Comparison of ENCODE assay signal across 8 cellular contexts in the genomic region with DNA sequence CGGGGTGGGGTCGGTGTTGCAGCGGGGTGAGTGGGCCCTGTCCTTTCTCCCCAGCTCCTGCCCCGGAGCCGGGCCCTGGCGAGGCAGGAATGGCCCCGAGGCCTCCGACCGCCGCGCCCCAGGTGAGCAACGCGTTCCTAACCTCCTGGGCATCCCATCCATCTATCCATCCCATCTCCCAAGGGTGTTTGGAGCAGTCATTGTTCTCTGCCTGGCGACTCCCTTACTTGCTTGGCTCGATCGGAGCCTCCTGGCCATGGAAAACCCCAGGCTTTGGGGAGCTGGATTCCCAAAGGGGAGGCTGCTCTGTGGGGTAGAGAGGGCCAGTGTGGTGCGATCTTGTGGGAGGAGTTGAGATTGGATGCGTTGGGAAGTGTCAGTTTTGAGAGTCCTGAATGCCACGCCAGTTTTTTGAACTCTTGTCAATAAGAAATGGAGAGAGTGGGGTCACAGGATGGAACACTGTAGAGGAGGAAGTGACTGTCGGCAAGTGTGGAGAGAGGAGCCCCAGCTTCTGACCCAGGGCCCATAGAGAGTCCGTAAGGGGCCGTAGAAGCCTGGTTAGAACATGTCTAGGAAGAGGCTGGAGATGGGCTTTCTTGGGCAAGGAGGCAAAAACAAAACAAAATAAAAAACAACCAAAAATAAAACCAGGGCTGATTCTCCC. TPM values are rescaled to one million over a fixed set of nuclear protein-coding genes. Genes with fewer than 3 reads are reported as not detected.
DNase-seq lines count a peak whose midpoint lies in the region; ATAC-seq and TF ChIP-seq lines count a peak whose summit lies in the region.

No MANE protein-coding gene starts in this region.

- no peaks in the 10 kb centered on the region for H3K4me1 ChIP-seq in fibroblast of lung (ENCODE audit: control insufficient read depth, extremely low read depth, insufficient read depth, low read length)

- peak overlapping the region; percentile 96 for H3K27ac Mint-ChIP-seq in neural crest cell (ENCODE audit: unreplicated experiment)

- no peaks in the 10 kb centered on the region for H3K9me3 ChIP-seq in fibroblast of lung (ENCODE audit: control insufficient read depth, insufficient read depth, low read depth, low read length)

- no peaks in the 10 kb centered on the region for H3K27me3 ChIP-seq in fibroblast of lung (ENCODE audit: control insufficient read depth, insufficient read depth, low read length)

- H3K79me2 ChIP-seq in fibroblast of lung (ENCODE audit: control insufficient read depth, insufficient read depth, low read length), result peaks cover 2% of the 10 kb centered on the region

- H3K4me3 Mint-ChIP-seq in neural crest cell, result peak overlapping the region; percentile 92

- peak overlapping the region; percentile 86 for H3K4me2 ChIP-seq in fibroblast of lung (ENCODE audit: extremely low read depth, insufficient read depth, low read length)

- peak overlapping the region; percentile 60 for H3K9ac ChIP-seq in fibroblast of lung (ENCODE audit: insufficient read depth, low read length)

- H3K27me3 Mint-ChIP-seq in neural crest cell (ENCODE audit: low read depth), result no peaks in the 10 kb centered on the region

- peak; percentile 13 for ATAC-seq in HG03280 (IDR thresholded peaks at IDR 0.05; ENCODE audit: unreplicated experiment)
- ATAC-seq in HG02981 (IDR thresholded peaks at IDR 0.05; ENCODE audit: unreplicated experiment), result no peak
- ATAC-seq in HG03457 (IDR thresholded peaks at IDR 0.05; ENCODE audit: unreplicated experiment), result no peak

- H3K4me1 Mint-ChIP-seq in neural crest cell, result peaks cover 15% of the 10 kb centered on the region

- H2AFZ ChIP-seq in fibroblast of lung (ENCODE audit: low read length), result peak overlapping the region; percentile 71

- H3K9me3 Mint-ChIP-seq in neural crest cell, result peaks cover 14% of the 10 kb centered on the region

- no peaks in the 10 kb centered on the region for H4K20me1 ChIP-seq in fibroblast of lung (ENCODE audit: control insufficient read depth, extremely low read depth, insufficient read depth, low read length)

- peak; percentile 1 for DNase-seq in activated T-cell treated with anti-CD3 and anti-CD28 coated beads for 4 hours
- no peak for DNase-seq in activated T-cell treated with anti-CD3 and anti-CD28 coated beads, Interleukin-2, amount 50 U/mL, for 1 hour
- DNase-seq in fibroblast of lung (ENCODE audit: low read depth in 2 of 2), result peak; percentile 18 to 22
- no peak for DNase-seq in neural crest cell (ENCODE audit: low read depth, low spot score)

- peak overlapping the region; percentile 58 to 87 (median 86) for H3K4me3 ChIP-seq in fibroblast of lung (replicated peaks in 1 of 4; ENCODE audit: control extremely low read depth in 1 of 4, insufficient read depth in 1 of 4, low read depth in 3 of 4, low read length in 4 of 4)

- no peak for TF ChIP-seq CTCF in VCaP (conservative IDR thresholded peaks at IDR 0.05)
- no peak for TF ChIP-seq CTCF in fibroblast of lung (conservative IDR thresholded peaks at IDR 0.05 in 1 of 2, IDR thresholded peaks at IDR 0.05 in 1 of 2; ENCODE audit: low read depth in 1 of 2, low read length in 2 of 2)
- TF ChIP-seq CTCF in neural crest cell (conservative IDR thresholded peaks at IDR 0.05), result no peak

- no peaks in the 10 kb centered on the region for H3K36me3 ChIP-seq in fibroblast of lung (ENCODE audit: control insufficient read depth, insufficient read depth, low read length)

- peak overlapping the region; percentile 63; the same call in 1 of the 2 replicates for H3K27ac ChIP-seq in VCaP
- H3K27ac ChIP-seq in fibroblast of lung (ENCODE audit: insufficient read depth, low read length), result no peak overlapping the region

- H3K36me3 Mint-ChIP-seq in neural crest cell (ENCODE audit: low read depth), result peaks cover 52% of the 10 kb centered on the region

RNA-seq across cellular contexts. Expression of gene ZFP90, which starts 0.7 kb away (rescaled TPM):
- total RNA-seq in fibroblast of lung, result 38.5 and 42.8 TPM in 2 replicates
- polyA plus RNA-seq in fibroblast of lung, result 12.8 and 18.7 TPM in 2 replicates
- 10.6 and 13.2 TPM in 2 replicates for polyA plus RNA-seq in fibroblast of lung (2012)
- polyA minus RNA-seq in fibroblast of lung (ENCODE audit: low replicate concordance), result 4.7 and 8.6 TPM in 2 replicates
- 56.2 and 56.4 TPM in 2 replicates for total RNA-seq in neural crest cell

Comparison
In these comparisons a context has a peak if more than half of its experiments do, and no peak if none do; other contexts are left out.
1. DNase-seq: peak in activated T-cell treated with anti-CD3 and anti-CD28 coated beads for 4 hours (single experiment) and fibroblast of lung (2 of 2); none in activated T-cell treated with anti-CD3 and anti-CD28 coated beads, Interleukin-2, amount 50 U/mL, for 1 hour (single experiment) and neural crest cell (single experiment).